Comparison of ENCODE assay signal across 22 cellular contexts in the genomic region with DNA sequence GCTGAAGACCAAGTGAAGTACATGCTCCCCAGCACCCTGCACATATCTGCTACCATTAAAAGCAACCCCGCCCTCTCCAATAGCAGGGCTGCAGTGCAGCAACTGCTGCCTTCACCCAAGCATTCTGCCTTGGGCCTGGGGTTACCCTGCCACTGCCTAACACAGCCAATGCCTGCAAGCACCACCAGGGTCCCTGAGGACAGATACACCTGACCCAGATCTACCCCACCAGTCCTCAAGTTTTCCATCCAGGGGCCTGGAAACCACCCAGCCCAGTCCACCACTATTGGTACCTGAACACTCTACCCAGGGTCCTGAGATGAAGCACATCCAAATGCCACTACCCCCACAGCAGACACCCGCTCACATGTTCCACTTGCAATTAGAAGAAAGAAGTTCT.
A peak's percentile ranks its signal among the peaks of the same experiment; 100 is the strongest.
DNase-seq lines count a peak whose midpoint lies in the region; ATAC-seq and TF ChIP-seq lines count a peak whose summit lies in the region.
"Had no signal": no experiment of that assay in that cellular context is flagged by ENCODE, and none has a peak within 500 bp of the region (broad histone marks: within the 10 kb centered on the region; RNA-seq: fewer than 3 reads in every experiment).

No MANE protein-coding gene starts in this region.

- peaks cover 22 to 42% of the 10 kb centered on the region in 2 donors for H3K27me3 Mint-ChIP-seq in natural killer cell treated with Interleukin-12 subunit alpha and Interleukin-12 subunit beta and Interleukin-15 and Interleukin-18, amount 100 ng/mL, for 72 hours

- peak; percentile 42 for DNase-seq in RWPE2 (ENCODE audit: low spot score)
- DNase-seq in natural killer cell treated with Interleukin-12 subunit alpha and Interleukin-12 subunit beta and Interleukin-15 and Interleukin-18, amount 100 ng/mL, for 72 hours (ENCODE audit: low spot score), result no peak
- DNase-seq in stimulated activated effector memory CD8-positive, alpha-beta T cell treated with anti-CD3 and anti-CD28 coated beads, Interleukin-12 subunit alpha, Interleukin-12 subunit beta, amount 100 ng/mL, for 72 hours (ENCODE audit: low spot score in 2 of 2), result no peak
- no peak for DNase-seq in Right ventricle myocardium inferior (ENCODE audit: missing footprints)
- DNase-seq in glomerular visceral epithelial cell (ENCODE audit: extremely low spot score), result no peak
- no peak for DNase-seq in NCI-H1417 treated with DMSO at 0.1 percent for 48 hours (lab: John Stamatoyannopoulos, UW)
- DNase-seq in prostate gland (ENCODE audit: low spot score), result no peak
- DNase-seq: 8988T; ACHN; BE2C; C1 segment of cervical spinal cord; CD4-positive, alpha-beta memory T cell; CD4-positive, CD25-positive, alpha-beta regulatory T cell; CD8-positive, alpha-beta memory T cell; COR-L47; DMS 273 treated with DMSO at 0.1 percent for 48 hours; DMS153; DMS53; DMS79 treated with DMSO at 0.1 percent for 48 hours; GF-D8 had no signal

- WGBS in prostate gland, result 96% methylated on average over 2 of the region's 2 CpGs

- H3K4me1 ChIP-seq in RWPE2 (ENCODE audit: insufficient read depth, poor library complexity, severe bottlenecking) (no peaks in the 10 kb centered on the region), prostate gland (replicated peaks) (no peaks in the 10 kb centered on the region)
- H3K4me1 ChIP-seq: BE2C, BLaER1 had no signal

- TF ChIP-seq POLR2A in prostate gland (IDR thresholded peaks at IDR 0.05), result no peak

- intact Hi-C loops in Right ventricle myocardium inferior (cut with DNase I), result loop anchor here (10.0 kb wide), 1 partner anchor 47 kb away; no protein-coding TSS in a partner anchor
- intact Hi-C loops in prostate gland (cut with DNase I), result no loop called here

- ATAC-seq in RWPE2 (ENCODE audit: low read depth) (no peak), Right ventricle myocardium inferior (no peak)
- peak; percentile 17 to 43 for ATAC-seq in natural killer cell treated with Interleukin-12 subunit alpha and Interleukin-12 subunit beta and Interleukin-15 and Interleukin-18, amount 100 ng/mL, for 72 hours
- ATAC-seq in stimulated activated effector memory CD8-positive, alpha-beta T cell treated with anti-CD3 and anti-CD28 coated beads, Interleukin-12 subunit alpha, Interleukin-12 subunit beta, amount 100 ng/mL, for 72 hours, result peak; percentile 8

- TF ChIP-seq CTCF in RWPE2 (IDR thresholded peaks at IDR 0.05; ENCODE audit: poor library complexity, severe bottlenecking), result no peak
- TF ChIP-seq CTCF in prostate gland (IDR thresholded peaks at IDR 0.05), result no peak

- H3K9me3 ChIP-seq in RWPE2 (ENCODE audit: severe bottlenecking), result no peaks in the 10 kb centered on the region
- H3K9me3 ChIP-seq in prostate gland, result no peaks in the 10 kb centered on the region
- H3K9me3 ChIP-seq: BE2C, BLaER1 had no signal

- H3K4me3 ChIP-seq in RWPE2 (ENCODE audit: severe bottlenecking), result no peak overlapping the region
- H3K4me3 ChIP-seq in prostate gland, result no peak overlapping the region
- H3K4me3 ChIP-seq: BLaER1 had no signal

- H3K27ac Mint-ChIP-seq in natural killer cell treated with Interleukin-12 subunit alpha and Interleukin-12 subunit beta and Interleukin-15 and Interleukin-18, amount 100 ng/mL, for 72 hours, result no peak overlapping the region
- H3K27ac Mint-ChIP-seq in stimulated activated effector memory CD8-positive, alpha-beta T cell treated with anti-CD3 and anti-CD28 coated beads, Interleukin-12 subunit alpha, Interleukin-12 subunit beta, amount 100 ng/mL, for 72 hours, result no peak overlapping the region
- H3K27ac Mint-ChIP-seq: CD14-positive monocyte; CD4-positive, alpha-beta memory T cell; CD4-positive, CD25-positive, alpha-beta regulatory T cell; CD8-positive, alpha-beta memory T cell had no signal

- H3K4me3 Mint-ChIP-seq in natural killer cell treated with Interleukin-12 subunit alpha and Interleukin-12 subunit beta and Interleukin-15 and Interleukin-18, amount 100 ng/mL, for 72 hours, result no peak overlapping the region
- no peak overlapping the region for H3K4me3 Mint-ChIP-seq in stimulated activated effector memory CD8-positive, alpha-beta T cell treated with anti-CD3 and anti-CD28 coated beads, Interleukin-12 subunit alpha, Interleukin-12 subunit beta, amount 100 ng/mL, for 72 hours
- H3K4me3 Mint-ChIP-seq: CD14-positive monocyte; CD4-positive, alpha-beta memory T cell; CD4-positive, CD25-positive, alpha-beta regulatory T cell; CD8-positive, alpha-beta memory T cell had no signal

- no peaks in the 10 kb centered on the region for H3K36me3 Mint-ChIP-seq in natural killer cell treated with Interleukin-12 subunit alpha and Interleukin-12 subunit beta and Interleukin-15 and Interleukin-18, amount 100 ng/mL, for 72 hours
- no peaks in the 10 kb centered on the region for H3K36me3 Mint-ChIP-seq in stimulated activated effector memory CD8-positive, alpha-beta T cell treated with anti-CD3 and anti-CD28 coated beads, Interleukin-12 subunit alpha, Interleukin-12 subunit beta, amount 100 ng/mL, for 72 hours
- H3K36me3 Mint-ChIP-seq: CD14-positive monocyte; CD4-positive, alpha-beta memory T cell; CD4-positive, CD25-positive, alpha-beta regulatory T cell; CD8-positive, alpha-beta memory T cell had no signal

- H3K4me1 Mint-ChIP-seq in natural killer cell treated with Interleukin-12 subunit alpha and Interleukin-12 subunit beta and Interleukin-15 and Interleukin-18, amount 100 ng/mL, for 72 hours (ENCODE audit: low read depth in 2 of 2), result no peaks in the 10 kb centered on the region
- no peaks in the 10 kb centered on the region for H3K4me1 Mint-ChIP-seq in stimulated activated effector memory CD8-positive, alpha-beta T cell treated with anti-CD3 and anti-CD28 coated beads, Interleukin-12 subunit alpha, Interleukin-12 subunit beta, amount 100 ng/mL, for 72 hours
- H3K4me1 Mint-ChIP-seq: CD14-positive monocyte; CD4-positive, alpha-beta memory T cell; CD4-positive, CD25-positive, alpha-beta regulatory T cell; CD8-positive, alpha-beta memory T cell had no signal

- H3K27ac ChIP-seq in RWPE2 (ENCODE audit: poor library complexity, severe bottlenecking) (no peak overlapping the region), prostate gland (no peak overlapping the region)
- H3K27ac ChIP-seq: BLaER1 had no signal

- peaks cover 13% of the 10 kb centered on the region for H3K27me3 ChIP-seq in RWPE2 (ENCODE audit: insufficient read depth, poor library complexity, severe bottlenecking)
- H3K27me3 ChIP-seq in prostate gland (replicated peaks; ENCODE audit: insufficient read depth), result no peaks in the 10 kb centered on the region
- H3K27me3 ChIP-seq: BE2C, BLaER1 had no signal

- no peaks in the 10 kb centered on the region for H3K36me3 ChIP-seq in RWPE2 (ENCODE audit: low read depth)
- no peaks in the 10 kb centered on the region for H3K36me3 ChIP-seq in prostate gland
- H3K36me3 ChIP-seq: BE2C, BLaER1 had no signal

- H3K9me3 Mint-ChIP-seq in natural killer cell treated with Interleukin-12 subunit alpha and Interleukin-12 subunit beta and Interleukin-15 and Interleukin-18, amount 100 ng/mL, for 72 hours, result no peaks in the 10 kb centered on the region
- no peaks in the 10 kb centered on the region for H3K9me3 Mint-ChIP-seq in stimulated activated effector memory CD8-positive, alpha-beta T cell treated with anti-CD3 and anti-CD28 coated beads, Interleukin-12 subunit alpha, Interleukin-12 subunit beta, amount 100 ng/mL, for 72 hours

Comparison
In these comparisons a context has a peak if more than half of its experiments do, and no peak if none do; other contexts are left out.
1. ATAC-seq: peak in natural killer cell treated with Interleukin-12 subunit alpha and Interleukin-12 subunit beta and Interleukin-15 and Interleukin-18, amount 100 ng/mL, for 72 hours (2 of 2) and stimulated activated effector memory CD8-positive, alpha-beta T cell treated with anti-CD3 and anti-CD28 coated beads, Interleukin-12 subunit alpha, Interleukin-12 subunit beta, amount 100 ng/mL, for 72 hours (single experiment); none in RWPE2 (single experiment) and Right ventricle myocardium inferior (single experiment).